Comparison of ENCODE assay signal across 8 cellular contexts in the genomic region with DNA sequence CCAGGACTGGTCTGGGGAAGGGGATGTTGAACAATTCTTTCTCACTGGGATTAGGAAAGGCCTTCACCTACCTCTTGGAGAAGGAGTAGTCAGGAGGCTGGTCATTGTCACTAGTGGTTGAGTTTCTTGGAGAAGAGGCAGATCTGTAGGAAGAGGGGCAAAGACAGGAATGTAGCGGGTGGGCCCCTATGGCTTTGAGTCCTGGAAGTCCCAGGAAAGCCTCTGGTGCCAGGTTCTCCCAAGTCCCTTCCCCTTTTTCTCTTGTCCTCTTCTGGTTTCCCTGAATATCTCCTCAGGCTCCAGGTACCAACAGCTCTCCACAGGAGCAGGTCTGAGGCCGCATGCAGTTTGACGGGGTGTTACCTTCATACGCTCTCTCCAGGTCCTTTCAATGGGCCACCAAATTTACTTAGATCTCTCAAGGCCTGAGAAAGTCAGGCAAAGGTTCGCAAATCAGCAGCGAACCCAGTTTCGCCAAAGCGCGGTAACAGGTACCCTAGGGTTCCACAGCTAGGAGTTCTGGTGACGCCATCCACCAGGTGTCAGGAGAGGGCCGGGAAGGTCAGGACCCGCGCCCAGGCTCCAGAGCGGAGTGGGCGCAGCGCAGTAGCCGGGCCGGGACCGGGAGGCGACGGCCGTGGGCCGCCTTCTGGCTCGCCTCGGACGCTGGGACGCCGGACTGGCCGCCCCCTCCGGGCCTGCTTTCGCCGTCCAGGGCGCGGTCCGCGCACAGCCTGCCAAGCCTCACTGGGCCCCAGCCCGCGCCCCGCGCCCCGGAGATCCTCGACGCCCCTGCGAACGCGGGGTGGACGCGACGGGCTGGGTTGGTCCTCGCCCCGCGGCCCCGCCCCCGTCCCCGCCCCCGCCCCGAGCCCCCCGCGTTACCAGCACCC. TPM values are rescaled to one million over a fixed set of nuclear protein-coding genes. Genes with fewer than 3 reads are reported as not detected.
DNase-seq lines count a peak whose midpoint lies in the region; ATAC-seq lines count a peak whose summit lies in the region.

No MANE protein-coding gene starts in this region.

- H3K36me3 Mint-ChIP-seq in CD4-positive, CD25-positive, alpha-beta regulatory T cell = peaks cover 4% of the 10 kb centered on the region
- H3K36me3 Mint-ChIP-seq in activated CD4-positive, alpha-beta T cell treated with anti-CD3 and anti-CD28 coated beads, Interleukin-2, amount 10 ng/mL, durations not matched to agents 24 days and 14 days (ENCODE audit: low read depth) = no peaks in the 10 kb centered on the region
- H3K36me3 Mint-ChIP-seq in stimulated activated naive B cell treated with anti-CD40 and anti-IgM and Interleukin-4, amounts not matched to agents 10 μg/mL and 1 μg/mL and 100 μg/mL, for 72 hours = peaks cover 3 to 4% of the 10 kb centered on the region in 2 donors

- H3K4me3 ChIP-seq in CD4-positive, CD25-positive, alpha-beta regulatory T cell (ENCODE audit: low read depth, low read length) = peak overlapping the region; percentile 44
- peak overlapping the region; percentile 52 for H3K4me3 ChIP-seq in mononuclear cell (ENCODE audit: low read length)

- H3K27ac Mint-ChIP-seq in CD4-positive, CD25-positive, alpha-beta regulatory T cell = peak overlapping the region; percentile 34 to 93 (median 89)
- peak overlapping the region; percentile 41 for H3K27ac Mint-ChIP-seq in activated CD4-positive, alpha-beta T cell treated with anti-CD3 and anti-CD28 coated beads, Interleukin-2, amount 10 ng/mL, durations not matched to agents 24 days and 14 days
- peak overlapping the region; percentile 71 for H3K27ac Mint-ChIP-seq in stimulated activated naive B cell treated with anti-CD40 and anti-IgM and Interleukin-4, amounts not matched to agents 10 μg/mL and 1 μg/mL and 100 μg/mL, for 72 hours

- intact Hi-C loops in activated CD4-positive, alpha-beta T cell treated with anti-CD3 and anti-CD28 coated beads, Interleukin-2, amount 10 ng/mL, durations not matched to agents 24 days and 14 days (cut with micrococcal nuclease) = loop anchor here (1.0 to 5.0 kb wide), 3 partner anchors 31 to 72 kb away; a partner anchor contains a TSS

- H3K27me3 ChIP-seq in CD4-positive, CD25-positive, alpha-beta regulatory T cell (ENCODE audit: control insufficient read depth, insufficient read depth, low read length) = peaks cover 6% of the 10 kb centered on the region
- H3K27me3 ChIP-seq in mononuclear cell (ENCODE audit: insufficient read depth, low read length) = no peaks in the 10 kb centered on the region

- peaks cover 0 to 2% (median 0%) of the 10 kb centered on the region in 7 donors for H3K9me3 Mint-ChIP-seq in CD4-positive, CD25-positive, alpha-beta regulatory T cell
- H3K9me3 Mint-ChIP-seq in activated CD4-positive, alpha-beta T cell treated with anti-CD3 and anti-CD28 coated beads, Interleukin-2, amount 10 ng/mL, durations not matched to agents 24 days and 14 days = no peaks in the 10 kb centered on the region
- peaks cover 0 to 1% of the 10 kb centered on the region in 2 donors for H3K9me3 Mint-ChIP-seq in stimulated activated naive B cell treated with anti-CD40 and anti-IgM and Interleukin-4, amounts not matched to agents 10 μg/mL and 1 μg/mL and 100 μg/mL, for 72 hours

- no peaks in the 10 kb centered on the region for H3K36me3 ChIP-seq in CD4-positive, CD25-positive, alpha-beta regulatory T cell (ENCODE audit: control insufficient read depth, insufficient read depth, low read length)
- no peaks in the 10 kb centered on the region for H3K36me3 ChIP-seq in KOPT-K1 (ENCODE audit: insufficient read depth, low read length)

- peaks cover 12 to 35% (median 19%) of the 10 kb centered on the region in 4 donors for H3K4me1 Mint-ChIP-seq in CD4-positive, CD25-positive, alpha-beta regulatory T cell
- peaks cover 24% of the 10 kb centered on the region for H3K4me1 Mint-ChIP-seq in activated CD4-positive, alpha-beta T cell treated with anti-CD3 and anti-CD28 coated beads, Interleukin-2, amount 10 ng/mL, durations not matched to agents 24 days and 14 days
- peaks cover 24 to 25% of the 10 kb centered on the region in 2 donors for H3K4me1 Mint-ChIP-seq in stimulated activated naive B cell treated with anti-CD40 and anti-IgM and Interleukin-4, amounts not matched to agents 10 μg/mL and 1 μg/mL and 100 μg/mL, for 72 hours

- peak; percentile 71 to 77 for ATAC-seq in CD4-positive, CD25-positive, alpha-beta regulatory T cell (ENCODE audit: low read depth in 2 of 2)
- ATAC-seq in GM21423 (IDR thresholded peaks at IDR 0.05; ENCODE audit: unreplicated experiment) = peak; percentile 26
- peak; percentile 55 for ATAC-seq in stimulated activated naive B cell treated with anti-CD40 and anti-IgM and Interleukin-4, amounts not matched to agents 10 μg/mL and 1 μg/mL and 100 μg/mL, for 72 hours (replicated peaks)

- peak overlapping the region; percentile 82 to 90 (median 89) for H3K4me3 Mint-ChIP-seq in CD4-positive, CD25-positive, alpha-beta regulatory T cell
- H3K4me3 Mint-ChIP-seq in activated CD4-positive, alpha-beta T cell treated with anti-CD3 and anti-CD28 coated beads, Interleukin-2, amount 10 ng/mL, durations not matched to agents 24 days and 14 days = peak overlapping the region; percentile 68
- peak overlapping the region; percentile 75 to 80 for H3K4me3 Mint-ChIP-seq in stimulated activated naive B cell treated with anti-CD40 and anti-IgM and Interleukin-4, amounts not matched to agents 10 μg/mL and 1 μg/mL and 100 μg/mL, for 72 hours

- peaks cover 16% of the 10 kb centered on the region for H3K4me1 ChIP-seq in CD4-positive, CD25-positive, alpha-beta regulatory T cell (ENCODE audit: control insufficient read depth, insufficient read depth, low read length, poor library complexity, severe bottlenecking)
- H3K4me1 ChIP-seq in mononuclear cell (ENCODE audit: insufficient read depth, low read length) = peaks cover 19% of the 10 kb centered on the region

- peaks cover 9% of the 10 kb centered on the region for H3K27me3 Mint-ChIP-seq in CD4-positive, CD25-positive, alpha-beta regulatory T cell
- H3K27me3 Mint-ChIP-seq in activated CD4-positive, alpha-beta T cell treated with anti-CD3 and anti-CD28 coated beads, Interleukin-2, amount 10 ng/mL, durations not matched to agents 24 days and 14 days = peaks cover 27% of the 10 kb centered on the region
- no peaks in the 10 kb centered on the region for H3K27me3 Mint-ChIP-seq in stimulated activated naive B cell treated with anti-CD40 and anti-IgM and Interleukin-4, amounts not matched to agents 10 μg/mL and 1 μg/mL and 100 μg/mL, for 72 hours

- peak; percentile 44 to 54 (median 54) for DNase-seq in CD4-positive, CD25-positive, alpha-beta regulatory T cell
- peak; percentile 84 for DNase-seq in activated CD4-positive, alpha-beta T cell treated with anti-CD3 and anti-CD28 coated beads, Interleukin-2, amount 10 ng/mL, durations not matched to agents 24 days and 14 days
- DNase-seq in effector CD8-positive, alpha-beta T cell (lab: John Stamatoyannopoulos, UW) = peak; percentile 43
- no peak for DNase-seq in stimulated activated naive B cell treated with anti-CD40 and anti-IgM and Interleukin-4, amounts not matched to agents 10 μg/mL and 1 μg/mL and 100 μg/mL, for 72 hours
- no peak for DNase-seq in GDM1 (lab: John Stamatoyannopoulos, UW)

- no peaks in the 10 kb centered on the region for H3K9me3 ChIP-seq in CD4-positive, CD25-positive, alpha-beta regulatory T cell (ENCODE audit: control insufficient read depth in 2 of 2, low read length in 2 of 2)
- no peaks in the 10 kb centered on the region for H3K9me3 ChIP-seq in KOPT-K1 (ENCODE audit: insufficient read depth, low read length, poor library complexity, severe bottlenecking)
- no peaks in the 10 kb centered on the region for H3K9me3 ChIP-seq in mononuclear cell (ENCODE audit: low read depth, low read length)

- H3K27ac ChIP-seq in CD4-positive, CD25-positive, alpha-beta regulatory T cell (ENCODE audit: insufficient read depth, low read length, poor library complexity, severe bottlenecking) = no peak overlapping the region
- peak overlapping the region; percentile 52 for H3K27ac ChIP-seq in KOPT-K1 (ENCODE audit: low read depth, low read length, poor library complexity, severe bottlenecking)

RNA-seq across cellular contexts. Expression of a gene that starts 0.8 kb away (rescaled TPM):
- 3.4 TPM for total RNA-seq in CD4-positive, CD25-positive, alpha-beta regulatory T cell
- polyA plus RNA-seq in CD4-positive, CD25-positive, alpha-beta regulatory T cell = 10 to 100 TPM in 2 of 4 donors, 1 to 10 TPM in 2; 5.7 to 13.5 (median 8.7) TPM
- total RNA-seq in activated CD4-positive, alpha-beta T cell treated with anti-CD3 and anti-CD28 coated beads, Interleukin-2, amount 10 ng/mL, durations not matched to agents 24 days and 14 days = 0.24 and 0.26 TPM in 2 replicates
- 3.0 TPM for total RNA-seq in mononuclear cell

RNA-seq across cellular contexts. Expression of a gene that starts 30.8 kb away (rescaled TPM):
- 338 TPM for total RNA-seq in CD4-positive, CD25-positive, alpha-beta regulatory T cell
- 1,000 to 10,000 TPM; 1,508 to 1,956 (median 1,583) TPM for polyA plus RNA-seq in CD4-positive, CD25-positive, alpha-beta regulatory T cell
- 135 and 146 TPM in 2 replicates for total RNA-seq in activated CD4-positive, alpha-beta T cell treated with anti-CD3 and anti-CD28 coated beads, Interleukin-2, amount 10 ng/mL, durations not matched to agents 24 days and 14 days
- 779 TPM for total RNA-seq in mononuclear cell

RNA-seq across cellular contexts. Expression of a gene that starts 51.6 kb away (rescaled TPM):
- 25.1 TPM for total RNA-seq in CD4-positive, CD25-positive, alpha-beta regulatory T cell
- polyA plus RNA-seq in CD4-positive, CD25-positive, alpha-beta regulatory T cell = 1 to 10 TPM in 3 of 4 donors, under 1 TPM in 1; 0.74 to 2.7 (median 2.4) TPM
- total RNA-seq in activated CD4-positive, alpha-beta T cell treated with anti-CD3 and anti-CD28 coated beads, Interleukin-2, amount 10 ng/mL, durations not matched to agents 24 days and 14 days = 5.1 and 9.0 TPM in 2 replicates
- total RNA-seq in mononuclear cell = 5.5 TPM

RNA-seq across cellular contexts. Expression of a gene that starts 54.6 kb away (rescaled TPM):
- total RNA-seq in CD4-positive, CD25-positive, alpha-beta regulatory T cell = 273 TPM
- 100 to 1,000 TPM; 204 to 255 (median 228) TPM for polyA plus RNA-seq in CD4-positive, CD25-positive, alpha-beta regulatory T cell
- 31.7 and 33.2 TPM in 2 replicates for total RNA-seq in activated CD4-positive, alpha-beta T cell treated with anti-CD3 and anti-CD28 coated beads, Interleukin-2, amount 10 ng/mL, durations not matched to agents 24 days and 14 days
- total RNA-seq in mononuclear cell = 211 TPM

Comparison
In these comparisons a context has a peak if more than half of its experiments do, and no peak if none do; other contexts are left out.
1. DNase-seq: peak in CD4-positive, CD25-positive, alpha-beta regulatory T cell (3 of 3), activated CD4-positive, alpha-beta T cell treated with anti-CD3 and anti-CD28 coated beads, Interleukin-2, amount 10 ng/mL, durations not matched to agents 24 days and 14 days (single experiment) and effector CD8-positive, alpha-beta T cell (single experiment); none in stimulated activated naive B cell treated with anti-CD40 and anti-IgM and Interleukin-4, amounts not matched to agents 10 μg/mL and 1 μg/mL and 100 μg/mL, for 72 hours (single experiment) and GDM1 (single experiment).
2. Peak in every context shown above with its lines, with median percentiles within 50 percentile points of each other: ATAC-seq, H3K27ac Mint-ChIP-seq and H3K4me3 Mint-ChIP-seq.